14 cellular contexts compared by ENCODE assay signal in genomic region chr3:98333989-98334606, GRCh38. TPM values are rescaled to one million over a fixed set of nuclear protein-coding genes. Genes with fewer than 3 reads are reported as not detected.
DNase-seq lines count a peak whose midpoint lies in the region; ATAC-seq and TF ChIP-seq lines count a peak whose summit lies in the region.
"Had no signal": no experiment of that assay in that cellular context is flagged by ENCODE, and none has a peak within 500 bp of the region (broad histone marks: within the 10 kb centered on the region; RNA-seq: fewer than 3 reads in every experiment).

No MANE protein-coding gene starts in this region.

- H3K27ac ChIP-seq in lower lobe of right lung = no peak overlapping the region
- H3K27ac ChIP-seq: BLaER1 treated with 17β-estradiol and CSF1 and Interleukin-3, amounts not matched to agents 10 nM and 100 nM had no signal

- no peaks in the 10 kb centered on the region for H3K27me3 ChIP-seq in lower lobe of right lung (ENCODE audit: low read depth)
- H3K27me3 ChIP-seq: BLaER1 treated with 17β-estradiol and CSF1 and Interleukin-3, amounts not matched to agents 10 nM and 100 nM had no signal

- peak; percentile 35 for DNase-seq in activated naive CD4-positive, alpha-beta T cell treated with anti-CD3 and anti-CD28 coated beads, Interleukin-2, amount 10 ng/mL, durations not matched to agents 7 days and 5 days
- DNase-seq in activated naive CD4-positive, alpha-beta T cell treated with Interleukin-2 at 50 U/mL for 16 hours = no peak
- DNase-seq in MV-4-11 (lab: John Stamatoyannopoulos, UW) (peak; percentile 26), lower lobe of right lung (no peak), KBM-7 (no peak), GM20000 (ENCODE audit: low spot score) (no peak), DMS79 treated with DMSO at 0.1 percent for 48 hours (lab: John Stamatoyannopoulos, UW) (no peak)
- DNase-seq: left cardiac atrium, NCI-H446 treated with DMSO at 0.1 percent for 48 hours had no signal

- no peak overlapping the region for H3K4me3 Mint-ChIP-seq in activated naive CD4-positive, alpha-beta T cell treated with anti-CD3 and anti-CD28 coated beads, Interleukin-2, amount 10 ng/mL, durations not matched to agents 7 days and 5 days
- H3K4me3 Mint-ChIP-seq: effector memory CD8-positive, alpha-beta T cell had no signal

- CTCF ChIA-PET in activated naive CD4-positive, alpha-beta T cell treated with anti-CD3 and anti-CD28 coated beads, Interleukin-2, amount 10 ng/mL, durations not matched to agents 7 days and 5 days (lab: Charles Lee) = interaction anchor here (0.8 to 2.5 kb wide), 8 partner anchors 10 to 478 kb away, joined by 3 to 8 read pairs (median 3); no protein-coding TSS in a partner anchor

- H3K36me3 Mint-ChIP-seq in activated naive CD4-positive, alpha-beta T cell treated with anti-CD3 and anti-CD28 coated beads, Interleukin-2, amount 10 ng/mL, durations not matched to agents 7 days and 5 days = no peaks in the 10 kb centered on the region

- no peaks in the 10 kb centered on the region for H3K4me1 ChIP-seq in lower lobe of right lung
- H3K4me1 ChIP-seq: BLaER1 treated with 17β-estradiol and CSF1 and Interleukin-3, amounts not matched to agents 10 nM and 100 nM had no signal

- no peaks in the 10 kb centered on the region for H3K36me3 ChIP-seq in lower lobe of right lung
- H3K36me3 ChIP-seq: BLaER1 treated with 17β-estradiol and CSF1 and Interleukin-3, amounts not matched to agents 10 nM and 100 nM had no signal

- in situ Hi-C loops in KBM-7 (cut with MboI; ENCODE audit: low pct_unique_long_range_greater_than_20kb, low sequenced_read_pairs) = loop anchor here (25.0 kb wide), 3 partner anchors 253 to 478 kb away; partner anchors contain the start of genes CPOX and GABRR3

- peak; percentile 53 for ATAC-seq in HG02642 (IDR thresholded peaks at IDR 0.05; ENCODE audit: poor library complexity, unreplicated experiment)
- no peak for ATAC-seq in lower lobe of right lung
- ATAC-seq: effector memory CD8-positive, alpha-beta T cell; left cardiac atrium had no signal

- H3K27ac Mint-ChIP-seq in activated naive CD4-positive, alpha-beta T cell treated with anti-CD3 and anti-CD28 coated beads, Interleukin-2, amount 10 ng/mL, durations not matched to agents 7 days and 5 days = no peak overlapping the region
- H3K27ac Mint-ChIP-seq: effector memory CD8-positive, alpha-beta T cell had no signal

- H3K9me3 Mint-ChIP-seq in activated naive CD4-positive, alpha-beta T cell treated with anti-CD3 and anti-CD28 coated beads, Interleukin-2, amount 10 ng/mL, durations not matched to agents 7 days and 5 days = no peaks in the 10 kb centered on the region
- H3K9me3 Mint-ChIP-seq: effector memory CD8-positive, alpha-beta T cell had no signal

- H3K9me3 ChIP-seq in lower lobe of right lung = no peaks in the 10 kb centered on the region
- H3K9me3 ChIP-seq: BLaER1 treated with 17β-estradiol and CSF1 and Interleukin-3, amounts not matched to agents 10 nM and 100 nM had no signal

- intact Hi-C loops in lower lobe of right lung (cut with DNase I) = no loop called here

- H3K27me3 Mint-ChIP-seq in activated naive CD4-positive, alpha-beta T cell treated with anti-CD3 and anti-CD28 coated beads, Interleukin-2, amount 10 ng/mL, durations not matched to agents 7 days and 5 days = peaks cover 19% of the 10 kb centered on the region

- TF ChIP-seq CTCF in lower lobe of right lung (IDR thresholded peaks at IDR 0.05) = peak; percentile 7
- TF ChIP-seq CTCF in GM20000 (IDR thresholded peaks at IDR 0.05; ENCODE audit: extremely low read depth, missing control alignments) = no peak

- H3K4me3 ChIP-seq in lower lobe of right lung = no peak overlapping the region
- H3K4me3 ChIP-seq: BLaER1 treated with 17β-estradiol and CSF1 and Interleukin-3, amounts not matched to agents 10 nM and 100 nM had no signal

- H3K4me1 Mint-ChIP-seq in activated naive CD4-positive, alpha-beta T cell treated with anti-CD3 and anti-CD28 coated beads, Interleukin-2, amount 10 ng/mL, durations not matched to agents 7 days and 5 days = peaks cover 9% of the 10 kb centered on the region

RNA-seq across cellular contexts. Expression of gene OR5K4, which starts 19.6 kb away (rescaled TPM):
- total RNA-seq in lower lobe of right lung = not detected
- total RNA-seq: left cardiac atrium; pulmonary artery endothelial cell; T-helper 2 cell treated with Interferon-gamma antibody and Interleukin-4, amounts not matched to agents 100 ng/mL and 5 ng/mL, for 36 hours had no signal

RNA-seq across cellular contexts. Expression of gene OR5H2, which starts 51.8 kb away (rescaled TPM):
- total RNA-seq in lower lobe of right lung = not detected
- total RNA-seq: left cardiac atrium; pulmonary artery endothelial cell; T-helper 2 cell treated with Interferon-gamma antibody and Interleukin-4, amounts not matched to agents 100 ng/mL and 5 ng/mL, for 36 hours had no signal

RNA-seq across cellular contexts. Expression of gene OR5K3, which starts 56.4 kb away (rescaled TPM):
- not detected for total RNA-seq in lower lobe of right lung
- total RNA-seq: left cardiac atrium; pulmonary artery endothelial cell; T-helper 2 cell treated with Interferon-gamma antibody and Interleukin-4, amounts not matched to agents 100 ng/mL and 5 ng/mL, for 36 hours had no signal

Comparison
In these comparisons a context has a peak if more than half of its experiments do, and no peak if none do; other contexts are left out.
1. DNase-seq: peak in activated naive CD4-positive, alpha-beta T cell treated with anti-CD3 and anti-CD28 coated beads, Interleukin-2, amount 10 ng/mL, durations not matched to agents 7 days and 5 days (single experiment) and MV-4-11 (single experiment); none in activated naive CD4-positive, alpha-beta T cell treated with Interleukin-2 at 50 U/mL for 16 hours (single experiment), lower lobe of right lung (single experiment), KBM-7 (single experiment), GM20000 (single experiment) and DMS79 treated with DMSO at 0.1 percent for 48 hours (single experiment).